Comparison of ENCODE assay signal across 10 cellular contexts in the genomic region with DNA sequence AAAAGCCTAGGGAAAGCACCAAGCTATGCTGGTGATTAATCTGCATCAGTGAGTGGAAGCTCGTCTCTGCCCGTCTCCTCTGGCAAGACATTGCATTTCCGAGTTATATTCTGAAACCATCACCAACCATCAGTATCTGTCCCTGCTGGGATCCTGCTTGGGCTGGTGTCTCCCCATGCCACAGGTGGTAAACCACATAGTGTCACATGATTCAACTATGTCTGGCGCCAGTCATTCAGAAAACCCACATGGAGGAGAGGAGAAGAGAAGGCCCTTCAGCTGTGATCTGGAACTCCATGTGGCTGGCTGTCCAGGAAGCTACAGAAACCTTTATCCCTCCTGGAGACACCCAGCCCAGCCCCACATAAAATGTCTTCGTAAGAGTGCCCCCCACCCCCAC. TPM values are rescaled to one million over a fixed set of nuclear protein-coding genes. Genes with fewer than 3 reads are reported as not detected.
DNase-seq lines count a peak whose midpoint lies in the region; ATAC-seq, FAIRE-seq and TF ChIP-seq lines count a peak whose summit lies in the region.
"Had no signal": no experiment of that assay in that cellular context is flagged by ENCODE, and none has a peak within 500 bp of the region (broad histone marks: within the 10 kb centered on the region; RNA-seq: fewer than 3 reads in every experiment).

No MANE protein-coding gene starts in this region.

- DNase-seq in Jurkat, Clone E6-1 (ENCODE audit: low read depth, low spot score), result peak; percentile 54
- peak; percentile 91 for DNase-seq in glomerular visceral epithelial cell (ENCODE audit: extremely low spot score)
- DNase-seq in small intestine, result no peak
- no peak for DNase-seq in hepatocyte (ENCODE audit: low spot score)
- DNase-seq: esophagus squamous epithelium had no signal

- H4K20me1 ChIP-seq in hepatocyte (ENCODE audit: insufficient read depth, poor library complexity, severe bottlenecking), result no peaks in the 10 kb centered on the region

- ATAC-seq in GM18868 (IDR thresholded peaks at IDR 0.05; ENCODE audit: unreplicated experiment) (peak; percentile 70), GM21423 (IDR thresholded peaks at IDR 0.05; ENCODE audit: unreplicated experiment) (peak; percentile 63), esophagus mucosa (no peak)

- no peak for TF ChIP-seq CTCF in hepatocyte (IDR thresholded peaks at IDR 0.05; ENCODE audit: poor library complexity)

- H3K4me2 ChIP-seq in hepatocyte, result no peak overlapping the region

- H3K4me1 ChIP-seq in small intestine (ENCODE audit: control insufficient read depth in 2 of 2, insufficient read depth in 1 of 2, low read depth in 1 of 2, low read length in 1 of 2) (no peaks in the 10 kb centered on the region), hepatocyte (ENCODE audit: insufficient read depth) (peaks cover 7% of the 10 kb centered on the region)

- no peak for FAIRE-seq in small intestine (lab: Jason Lieb, UNC)

- no peaks in the 10 kb centered on the region for H3K9me3 ChIP-seq in small intestine (ENCODE audit: control insufficient read depth, low read depth)
- H3K9me3 ChIP-seq in hepatocyte (ENCODE audit: low read depth), result no peaks in the 10 kb centered on the region
- H3K9me3 ChIP-seq: esophagus squamous epithelium had no signal

- H2AFZ ChIP-seq in hepatocyte, result no peak overlapping the region

- peaks cover 0 to 6% of the 10 kb centered on the region in 2 donors for H3K27me3 ChIP-seq in small intestine (ENCODE audit: control insufficient read depth in 2 of 2, insufficient read depth in 2 of 2, low read length in 2 of 2)
- H3K27me3 ChIP-seq in hepatocyte, result peaks cover 8% of the 10 kb centered on the region

- H3K36me3 ChIP-seq in small intestine (ENCODE audit: control insufficient read depth in 2 of 2, insufficient read depth in 2 of 2, low read length in 2 of 2) (no peaks in the 10 kb centered on the region), hepatocyte (replicated peaks; ENCODE audit: insufficient read depth, low read depth) (no peaks in the 10 kb centered on the region)
- H3K36me3 ChIP-seq: esophagus squamous epithelium had no signal

- H3K27ac ChIP-seq in small intestine (ENCODE audit: low read depth in 1 of 2, low read length in 1 of 2), result no peak overlapping the region
- no peak overlapping the region for H3K27ac ChIP-seq in hepatocyte
- H3K27ac ChIP-seq: esophagus squamous epithelium, skin epidermis had no signal

- H3K79me2 ChIP-seq in hepatocyte, result no peaks in the 10 kb centered on the region

- H3K9me2 ChIP-seq in hepatocyte (replicated peaks; ENCODE audit: insufficient read depth), result no peaks in the 10 kb centered on the region

- WGBS in small intestine, 3 donors, result 67 to 85% (median 69%) methylated on average over 5 of the region's 5 CpGs
- WGBS in hepatocyte (ENCODE audit: low lambda C conversion rate, missing lambda C conversion rate), result 88% methylated on average over 5 of the region's 5 CpGs

- no peak overlapping the region for H3K4me3 ChIP-seq in Jurkat, Clone E6-1 (ENCODE audit: low read length)
- H3K4me3 ChIP-seq in small intestine (ENCODE audit: low read depth in 1 of 2, low read length in 2 of 2) (no peak overlapping the region), hepatocyte (no peak overlapping the region)
- H3K4me3 ChIP-seq: esophagus squamous epithelium, skin epidermis had no signal

RNA-seq across cellular contexts. Expression of gene IL9, which starts 4.8 kb away (rescaled TPM):
- not detected for polyA plus RNA-seq in Jurkat, Clone E6-1 (2012; ENCODE audit: insufficient read depth, insufficient read length)
- polyA plus RNA-seq in small intestine (not detected), hepatocyte (not detected in 2 replicates)
- total RNA-seq in esophagus mucosa (not detected), hepatocyte (not detected in 2 replicates)
- total RNA-seq: esophagus squamous epithelium, lung microvascular endothelial cell had no signal

RNA-seq across cellular contexts. Expression of gene SLC25A48, which starts 56.4 kb away (rescaled TPM):
- polyA plus RNA-seq in Jurkat, Clone E6-1 (2012; ENCODE audit: insufficient read depth, insufficient read length), result not detected
- 1 to 10 TPM in 2 of 3 donors, under 1 TPM in 1; 0.73 to 3.2 (median 2.2) TPM for polyA plus RNA-seq in small intestine
- total RNA-seq in esophagus mucosa, result 0.32 TPM
- 1.0 and 7.0 TPM in 2 replicates for total RNA-seq in hepatocyte
- 0.79 and 2.0 TPM in 2 replicates for polyA plus RNA-seq in hepatocyte
- total RNA-seq: lung microvascular endothelial cell had no signal

Comparison
In these comparisons a context has a peak if more than half of its experiments do, and no peak if none do; other contexts are left out.
1. DNase-seq: peak in Jurkat, Clone E6-1 (single experiment) and glomerular visceral epithelial cell (single experiment); none in small intestine (single experiment) and hepatocyte (single experiment).